Comparison of ENCODE assay signal across 18 cellular contexts in genomic region chr16:78428193-78428592, GRCh38.
"Had no signal": no experiment of that assay in that cellular context is flagged by ENCODE, and none has a peak within 500 bp of the region (broad histone marks: within the 10 kb centered on the region; RNA-seq: fewer than 3 reads in every experiment).

No MANE protein-coding gene starts in this region.

- H3K27me3 ChIP-seq: hepatocyte, right atrium auricular region, tibial nerve, uterus had no signal

- H3K27ac ChIP-seq: hepatocyte, lower lobe of right lung, prostate gland, right atrium auricular region, tibial nerve, uterus had no signal

- H3K36me3 ChIP-seq: lower lobe of right lung, prostate gland, uterus had no signal

- H3K4me1 ChIP-seq: lower lobe of right lung, prostate gland, right atrium auricular region, tibial nerve, uterus had no signal

- ATAC-seq: activated CD4-positive, alpha-beta T cell treated with anti-CD3 and anti-CD28 coated beads for 36 hours; activated naive CD4-positive, alpha-beta T cell treated with anti-CD3 and anti-CD28 coated beads, Interleukin-2, amount 50 U/mL, for 72 hours; lower lobe of right lung; stimulated activated naive CD8-positive, alpha-beta T cell treated with anti-CD3 and anti-CD28 coated beads, Interleukin-15, Interleukin-2, amounts not matched to agents 100 U/mL and 50 U/mL, for 24 hours; WTC11 had no signal

- DNase-seq: activated CD4-positive, alpha-beta T cell treated with anti-CD3 and anti-CD28 coated beads for 36 hours; activated CD4-positive, alpha-beta T cell treated with anti-CD3 and anti-CD28 coated beads, Interleukin-2, amount 50 U/mL, for 48 hours; activated gamma-delta T cell treated with Interleukin-2 at 50 U/mL for 16 hours; activated T-cell treated with anti-CD3 and anti-CD28 coated beads for 4 hours; cerebellar nuclear complex; cortex of kidney; effector CD8-positive, alpha-beta T cell; lower lobe of right lung; midbrain; stimulated activated CD4-positive, alpha-beta T cell treated with anti-CD3 and anti-CD28 coated beads, Interleukin-2, amount 100 ng/mL, for 24 hours; stimulated activated naive CD8-positive, alpha-beta T cell treated with anti-CD3 and anti-CD28 coated beads, Interleukin-15, Interleukin-2, amounts not matched to agents 100 U/mL and 50 U/mL, for 24 hours; uterus had no signal

- H3K4me3 ChIP-seq: hepatocyte, lower lobe of right lung, prostate gland, right atrium auricular region, tibial nerve, uterus had no signal

- H3K9me3 ChIP-seq: lower lobe of right lung, prostate gland, right atrium auricular region, tibial nerve, uterus had no signal
